1 cellular context compared by ENCODE assay signal in genomic region chr22:36541831-36542391, GRCh38.
TF ChIP-seq lines count a peak whose summit lies in the region.

No MANE protein-coding gene starts in this region.

TF ChIP-seq in SK-N-SH, 30 proteins besides CTCF, POLR2A, EP300 and RAD21 (continued from another document):
- no peak for TF ChIP-seq EZH2phosphoT487 (IDR thresholded peaks at IDR 0.05; ENCODE audit: borderline replicate concordance, low read depth)
- 0 out of 2 replicates have a peak, but pooled peaks have one; percentile 78 for TF ChIP-seq YY1 (IDR thresholded peaks at IDR 0.05; ENCODE audit: low read depth)
- no peak for TF ChIP-seq RFX5 (IDR thresholded peaks at IDR 0.05; ENCODE audit: low read length)
- no peak for TF ChIP-seq SMC3 (IDR thresholded peaks at IDR 0.05; ENCODE audit: low read depth, low read length)
- TF ChIP-seq TCF12 (IDR thresholded peaks at IDR 0.05): peak; percentile 91
- TF ChIP-seq ELF1 (IDR thresholded peaks at IDR 0.05): peak; percentile 66
- TF ChIP-seq GABPA (IDR thresholded peaks at IDR 0.05; ENCODE audit: low read depth): peak; percentile 15; the same call in 1 of the 2 replicates
- no peak for TF ChIP-seq MEF2A (IDR thresholded peaks at IDR 0.05; ENCODE audit: borderline replicate concordance, low read depth)
- TF ChIP-seq MAX (IDR thresholded peaks at IDR 0.05; ENCODE audit: low read depth): peak; percentile 88
- TF ChIP-seq RXRA (IDR thresholded peaks at IDR 0.05; ENCODE audit: borderline replicate concordance, low read depth): peak; percentile 56; the same call in 1 of the 2 replicates
- TF ChIP-seq GATA2 (CRISPR knock-in tag; IDR thresholded peaks at IDR 0.05): no peak
- no peak for TF ChIP-seq CHD2 (IDR thresholded peaks at IDR 0.05; ENCODE audit: low read length, partially characterized antibody)
- peak; percentile 61; the same call in 1 of the 2 replicates for TF ChIP-seq SIN3A (IDR thresholded peaks at IDR 0.05; ENCODE audit: borderline replicate concordance, low read depth, low read length)
- TF ChIP-seq JUND (IDR thresholded peaks at IDR 0.05): peak; percentile 78
- peak; percentile 89 for TF ChIP-seq FOSL2 (IDR thresholded peaks at IDR 0.05; ENCODE audit: borderline replicate concordance, low read depth)
